Comparison of ENCODE assay signal across 8 cellular contexts in the genomic region with DNA sequence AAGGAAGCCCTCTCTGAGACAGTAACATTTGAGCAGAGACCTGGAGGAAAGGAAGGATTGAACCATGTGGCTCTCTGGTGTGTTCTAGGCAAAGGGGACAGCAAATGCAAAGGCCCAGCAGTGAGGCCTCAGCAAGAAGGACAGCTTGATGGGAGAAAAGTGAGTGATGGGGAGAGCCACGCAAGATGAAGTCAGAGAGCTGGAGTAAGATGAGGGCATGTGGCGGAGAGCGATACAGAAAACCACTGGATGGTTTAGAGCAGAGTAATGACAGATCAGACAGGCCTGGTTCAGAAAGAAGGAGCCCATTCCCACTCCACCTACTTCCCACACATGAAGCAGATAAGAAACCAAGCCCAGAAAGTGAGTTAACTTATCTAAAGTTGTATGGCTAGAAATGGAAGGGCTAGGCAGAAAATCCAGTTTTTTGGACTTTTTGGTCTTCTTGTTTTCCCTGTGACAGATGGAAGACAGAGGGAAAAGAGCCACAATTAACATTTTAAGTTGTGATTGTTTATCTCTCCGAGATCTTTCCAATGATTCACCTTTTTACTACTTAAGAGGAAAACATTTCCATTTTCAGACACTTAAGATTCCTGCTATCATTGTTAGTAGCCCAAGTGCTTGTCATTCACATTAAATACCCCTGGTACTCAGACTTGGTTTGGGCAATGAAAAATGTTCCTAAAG. TPM values are rescaled to one million over a fixed set of nuclear protein-coding genes. Genes with fewer than 3 reads are reported as not detected.
DNase-seq lines count a peak whose midpoint lies in the region; ATAC-seq, FAIRE-seq and TF ChIP-seq lines count a peak whose summit lies in the region.

No MANE protein-coding gene starts in this region.

- no peak for FAIRE-seq in astrocyte (lab: Jason Lieb, UNC)

- peaks cover 15% of the 10 kb centered on the region for H3K27me3 ChIP-seq in left ventricle myocardium inferior (ENCODE audit: low read depth)
- peaks cover 7% of the 10 kb centered on the region for H3K27me3 ChIP-seq in astrocyte (ENCODE audit: insufficient read depth, low read length)
- no peaks in the 10 kb centered on the region for H3K27me3 ChIP-seq in upper lobe of right lung

- H3K36me3 Mint-ChIP-seq in astrocyte (ENCODE audit: low read depth, unreplicated experiment) (no peaks in the 10 kb centered on the region), memory B cell (no peaks in the 10 kb centered on the region)

- CTCF ChIA-PET in GM10248 (lab: Yijun Ruan, JAX) = interaction anchor here (1.2 to 1.5 kb wide), 2 partner anchors 9 to 156 kb away, joined by 3 to 5 read pairs; no protein-coding TSS in a partner anchor

- H3K27ac ChIP-seq in left ventricle myocardium inferior (replicated peaks) (peak overlapping the region; percentile 70), astrocyte (ENCODE audit: low read depth, low read length) (no peak overlapping the region), upper lobe of right lung (no peak overlapping the region)

- peak overlapping the region; percentile 72 for H3K9ac ChIP-seq in astrocyte (ENCODE audit: low read length)

- H3K9me3 ChIP-seq in left ventricle myocardium inferior (replicated peaks) (no peaks in the 10 kb centered on the region), astrocyte (ENCODE audit: insufficient read depth, low read depth, low read length) (no peaks in the 10 kb centered on the region), upper lobe of right lung (no peaks in the 10 kb centered on the region)

- no peaks in the 10 kb centered on the region for H3K36me3 ChIP-seq in left ventricle myocardium inferior
- H3K36me3 ChIP-seq in astrocyte (ENCODE audit: insufficient read depth, low read length) = peaks cover 3% of the 10 kb centered on the region
- H3K36me3 ChIP-seq in upper lobe of right lung = no peaks in the 10 kb centered on the region

- peak overlapping the region; percentile 90 for H3K4me2 ChIP-seq in astrocyte (ENCODE audit: low read length)

- intact Hi-C loops in left ventricle myocardium inferior (cut with micrococcal nuclease) = no loop called here
- intact Hi-C loops in Right ventricle myocardium inferior (cut with DNase I) = no loop called here
- intact Hi-C loops in upper lobe of right lung (cut with DNase I) = no loop called here
- intact Hi-C loops in left colon (cut with DNase I, micrococcal nuclease) = no loop called here

- DNase-seq in left ventricle myocardium inferior (no peak), Right ventricle myocardium inferior (ENCODE audit: missing footprints) (no peak), astrocyte (ENCODE audit: low read depth) (peak; percentile 30), memory B cell (ENCODE audit: low spot score in 2 of 2) (no peak), upper lobe of right lung (no peak), GM10248 (ENCODE audit: extremely low spot score) (no peak), left colon (no peak)

- H2AFZ ChIP-seq in astrocyte (ENCODE audit: low read depth, low read length) = peak overlapping the region; percentile 92

- TF ChIP-seq CTCF in left ventricle myocardium inferior (IDR thresholded peaks at IDR 0.05; ENCODE audit: borderline replicate concordance) = no peak
- TF ChIP-seq CTCF in astrocyte (IDR thresholded peaks at IDR 0.05; ENCODE audit: insufficient read depth, low read depth, low read length) = no peak
- no peak for TF ChIP-seq CTCF in upper lobe of right lung (IDR thresholded peaks at IDR 0.05)
- TF ChIP-seq CTCF in GM10248 (IDR thresholded peaks at IDR 0.05; ENCODE audit: control extremely low read depth, extremely low read depth, low read depth, missing control alignments) = no peak

- no peaks in the 10 kb centered on the region for H3K79me2 ChIP-seq in astrocyte (ENCODE audit: insufficient read depth, low read length)

- POLR2A ChIA-PET in GM10248 (lab: Yijun Ruan, JAX) = no interaction called here

- H3K27ac Mint-ChIP-seq in astrocyte (ENCODE audit: unreplicated experiment) = no peak overlapping the region
- peak overlapping the region; percentile 82 for H3K27ac Mint-ChIP-seq in memory B cell

- H3K4me3 Mint-ChIP-seq in astrocyte (ENCODE audit: unreplicated experiment) (peak overlapping the region; percentile 86), memory B cell (peak overlapping the region; percentile 86)

- H3K4me1 Mint-ChIP-seq in astrocyte (ENCODE audit: low read depth, unreplicated experiment) (peaks cover 7% of the 10 kb centered on the region), memory B cell (peaks cover 13% of the 10 kb centered on the region)

- H3K9me3 Mint-ChIP-seq in astrocyte (ENCODE audit: unreplicated experiment) (no peaks in the 10 kb centered on the region), memory B cell (no peaks in the 10 kb centered on the region)

- H3K4me3 ChIP-seq in left ventricle myocardium inferior (peak overlapping the region; percentile 92), astrocyte (ENCODE audit: insufficient read depth, low read depth, low read length) (peak overlapping the region; percentile 65), upper lobe of right lung (peak overlapping the region; percentile 80)

- peaks cover 15% of the 10 kb centered on the region for H4K20me1 ChIP-seq in astrocyte (ENCODE audit: insufficient read depth, low read length)

- ATAC-seq in Right ventricle myocardium inferior = no peak
- no peak for ATAC-seq in memory B cell (ENCODE audit: low read depth)
- ATAC-seq in upper lobe of right lung = no peak
- ATAC-seq in HG02759 (IDR thresholded peaks at IDR 0.05; ENCODE audit: unreplicated experiment) = no peak
- no peak for ATAC-seq in left colon

- H3K4me1 ChIP-seq in left ventricle myocardium inferior (peaks cover 37% of the 10 kb centered on the region), astrocyte (ENCODE audit: insufficient read depth, low read length) (peaks cover 10% of the 10 kb centered on the region), upper lobe of right lung (peaks cover 11% of the 10 kb centered on the region)

- H3K27me3 Mint-ChIP-seq in astrocyte (ENCODE audit: low read depth, unreplicated experiment) (no peaks in the 10 kb centered on the region), memory B cell (peaks cover 4% of the 10 kb centered on the region)

RNA-seq across cellular contexts. Expression of gene SNPH, which starts 0.7 kb away (rescaled TPM):
- 11.2 TPM for total RNA-seq in left ventricle myocardium inferior
- total RNA-seq in Right ventricle myocardium inferior = 8.5 TPM
- 7.8 and 7.9 TPM in 2 replicates for total RNA-seq in astrocyte
- total RNA-seq in upper lobe of right lung = 4.3 TPM
- total RNA-seq in left colon = 1 to 10 TPM; 1.4 to 2.4 TPM

RNA-seq across cellular contexts. Expression of gene RAD21L1, which starts 39.5 kb away (rescaled TPM):
- not detected for total RNA-seq in left ventricle myocardium inferior
- total RNA-seq in Right ventricle myocardium inferior = not detected
- 0.34 TPM in 1 of 2 replicates, not detected in the other for total RNA-seq in astrocyte
- not detected for total RNA-seq in upper lobe of right lung
- total RNA-seq in left colon = not detected
